17 cellular contexts compared by ENCODE assay signal in genomic region chr9:114827658-114828360, GRCh38. TPM values are rescaled to one million over a fixed set of nuclear protein-coding genes. Genes with fewer than 3 reads are reported as not detected.
A peak's percentile ranks its signal among the peaks of the same experiment; 100 is the strongest.
DNase-seq lines count a peak whose midpoint lies in the region; ATAC-seq and TF ChIP-seq lines count a peak whose summit lies in the region.
"Had no signal": no experiment of that assay in that cellular context is flagged by ENCODE, and none has a peak within 500 bp of the region (broad histone marks: within the 10 kb centered on the region; RNA-seq: fewer than 3 reads in every experiment).

No MANE protein-coding gene starts in this region.

- DNase-seq in activated T-cell treated with anti-CD3 and anti-CD28 coated beads, Interleukin-2, amount 50 U/mL, for 4 hours = no peak
- DNase-seq in activated T-cell treated with anti-CD3 and anti-CD28 coated beads for 4 hours = no peak
- peak; percentile 42 for DNase-seq in CD1c-positive myeloid dendritic cell (ENCODE audit: extremely low spot score)
- peak; percentile 25 for DNase-seq in T-helper 2 cell treated with Interferon-gamma antibody and Interleukin-4, amounts not matched to agents 5 μg/mL and 100 μg/mL, for 36 hours (ENCODE audit: low spot score)
- DNase-seq in GM13976 (ENCODE audit: low spot score) = no peak
- no peak for DNase-seq in colonic mucosa
- DNase-seq: CD4-positive, alpha-beta T cell; EL; HFFc6; NCI-H1436; NCI-H2029; NCI-H2171; NCI-H446 treated with DMSO at 0.1 percent for 48 hours; NK-92 treated with Interleukin-12 subunit alpha and Interleukin-12 subunit beta, amount 100 ng/mL, for 24 hours; OCI-M1 had no signal

- in situ Hi-C loops in GM13976 (cut with MboI; ENCODE audit: low sequenced_read_pairs, unreplicated experiment) = no loop called here

- no peak overlapping the region for H3K27ac ChIP-seq in colonic mucosa
- H3K27ac ChIP-seq: KMS-11 had no signal

- peak; percentile 72 to 83 for ATAC-seq in activated T-cell treated with anti-CD3 and anti-CD28 coated beads, Interleukin-2, amount 50 U/mL, for 4 hours
- peak; percentile 68 for ATAC-seq in stimulated activated memory B cell treated with anti-CD40 and anti-IgM and Interleukin-4, amounts not matched to agents 10 μg/mL and 1 μg/mL and 100 μg/mL, for 72 hours

- H3K4me1 Mint-ChIP-seq in activated T-cell treated with anti-CD3 and anti-CD28 coated beads, Interleukin-2, amount 50 U/mL, for 4 hours (ENCODE audit: low read depth) = peaks cover 9% of the 10 kb centered on the region
- peaks cover 3% of the 10 kb centered on the region for H3K4me1 Mint-ChIP-seq in T-helper 2 cell treated with Interferon-gamma antibody and Interleukin-4, amounts not matched to agents 5 μg/mL and 100 μg/mL, for 36 hours (ENCODE audit: low read depth)
- peaks cover 6% of the 10 kb centered on the region for H3K4me1 Mint-ChIP-seq in stimulated activated memory B cell treated with anti-CD40 and anti-IgM and Interleukin-4, amounts not matched to agents 10 μg/mL and 1 μg/mL and 100 μg/mL, for 72 hours

- H3K36me3 Mint-ChIP-seq in activated T-cell treated with anti-CD3 and anti-CD28 coated beads, Interleukin-2, amount 50 U/mL, for 4 hours (ENCODE audit: insufficient read depth) = no peaks in the 10 kb centered on the region
- H3K36me3 Mint-ChIP-seq in T-helper 2 cell treated with Interferon-gamma antibody and Interleukin-4, amounts not matched to agents 5 μg/mL and 100 μg/mL, for 36 hours (ENCODE audit: low read depth) = no peaks in the 10 kb centered on the region
- no peaks in the 10 kb centered on the region for H3K36me3 Mint-ChIP-seq in stimulated activated memory B cell treated with anti-CD40 and anti-IgM and Interleukin-4, amounts not matched to agents 10 μg/mL and 1 μg/mL and 100 μg/mL, for 72 hours

- peaks cover 4% of the 10 kb centered on the region for H3K9me3 Mint-ChIP-seq in activated T-cell treated with anti-CD3 and anti-CD28 coated beads, Interleukin-2, amount 50 U/mL, for 4 hours
- no peaks in the 10 kb centered on the region for H3K9me3 Mint-ChIP-seq in T-helper 2 cell treated with Interferon-gamma antibody and Interleukin-4, amounts not matched to agents 5 μg/mL and 100 μg/mL, for 36 hours
- H3K9me3 Mint-ChIP-seq in stimulated activated memory B cell treated with anti-CD40 and anti-IgM and Interleukin-4, amounts not matched to agents 10 μg/mL and 1 μg/mL and 100 μg/mL, for 72 hours = no peaks in the 10 kb centered on the region
- H3K9me3 Mint-ChIP-seq: CD4-positive, alpha-beta T cell; HFFc6 had no signal

- no peak overlapping the region for H3K9ac ChIP-seq in colonic mucosa (ENCODE audit: low read depth in 2 of 2, low read length in 2 of 2)
- H3K9ac ChIP-seq: KMS-11 had no signal

- intact Hi-C loops in colonic mucosa (cut with DNase I) = no loop called here

- no peaks in the 10 kb centered on the region for H3K9me3 ChIP-seq in colonic mucosa

- H3K4me1 ChIP-seq in colonic mucosa = no peaks in the 10 kb centered on the region

- no peak overlapping the region for H3K4me3 Mint-ChIP-seq in activated T-cell treated with anti-CD3 and anti-CD28 coated beads, Interleukin-2, amount 50 U/mL, for 4 hours
- H3K4me3 Mint-ChIP-seq in T-helper 2 cell treated with Interferon-gamma antibody and Interleukin-4, amounts not matched to agents 5 μg/mL and 100 μg/mL, for 36 hours = no peak overlapping the region
- no peak overlapping the region for H3K4me3 Mint-ChIP-seq in stimulated activated memory B cell treated with anti-CD40 and anti-IgM and Interleukin-4, amounts not matched to agents 10 μg/mL and 1 μg/mL and 100 μg/mL, for 72 hours
- H3K4me3 Mint-ChIP-seq: CD4-positive, alpha-beta T cell; HFFc6 had no signal

- no peak overlapping the region for H3K27ac Mint-ChIP-seq in T-helper 2 cell treated with Interferon-gamma antibody and Interleukin-4, amounts not matched to agents 5 μg/mL and 100 μg/mL, for 36 hours
- no peak overlapping the region for H3K27ac Mint-ChIP-seq in stimulated activated memory B cell treated with anti-CD40 and anti-IgM and Interleukin-4, amounts not matched to agents 10 μg/mL and 1 μg/mL and 100 μg/mL, for 72 hours
- H3K27ac Mint-ChIP-seq: CD4-positive, alpha-beta T cell; HFFc6 had no signal

- no peaks in the 10 kb centered on the region for H3K27me3 ChIP-seq in colonic mucosa

- no peaks in the 10 kb centered on the region for H3K27me3 Mint-ChIP-seq in activated T-cell treated with anti-CD3 and anti-CD28 coated beads, Interleukin-2, amount 50 U/mL, for 4 hours (ENCODE audit: low read depth)
- peaks cover 40% of the 10 kb centered on the region for H3K27me3 Mint-ChIP-seq in T-helper 2 cell treated with Interferon-gamma antibody and Interleukin-4, amounts not matched to agents 5 μg/mL and 100 μg/mL, for 36 hours (ENCODE audit: low read depth)
- H3K27me3 Mint-ChIP-seq in stimulated activated memory B cell treated with anti-CD40 and anti-IgM and Interleukin-4, amounts not matched to agents 10 μg/mL and 1 μg/mL and 100 μg/mL, for 72 hours = peaks cover 17% of the 10 kb centered on the region
- H3K27me3 Mint-ChIP-seq: CD4-positive, alpha-beta T cell had no signal

- TF ChIP-seq CTCF in GM13976 (IDR thresholded peaks at IDR 0.05; ENCODE audit: borderline replicate concordance, control extremely low read depth, extremely low read depth, insufficient read depth, missing control alignments) = no peak
- no peak for TF ChIP-seq CTCF in colonic mucosa (IDR thresholded peaks at IDR 0.05)

- H3K36me3 ChIP-seq in colonic mucosa = no peaks in the 10 kb centered on the region

- no peak overlapping the region for H3K4me3 ChIP-seq in colonic mucosa

RNA-seq across cellular contexts. Expression of gene TNFSF15, which starts 22.0 kb away (rescaled TPM):
- under 1 TPM; 0.32 to 0.53 (median 0.43) TPM for total RNA-seq in activated T-cell treated with anti-CD3 and anti-CD28 coated beads, Interleukin-2, amount 50 U/mL, for 4 hours
- total RNA-seq in colonic mucosa = 1 to 10 TPM in 1 of 2 donors, under 1 TPM in 1; 0.84 to 2.9 TPM
- total RNA-seq: CD4-positive, alpha-beta T cell had no signal

Comparison
In these comparisons a context has a peak if more than half of its experiments do, and no peak if none do; other contexts are left out.
1. DNase-seq: peak in CD1c-positive myeloid dendritic cell (single experiment) and T-helper 2 cell treated with Interferon-gamma antibody and Interleukin-4, amounts not matched to agents 5 μg/mL and 100 μg/mL, for 36 hours (single experiment); none in activated T-cell treated with anti-CD3 and anti-CD28 coated beads, Interleukin-2, amount 50 U/mL, for 4 hours (single experiment), activated T-cell treated with anti-CD3 and anti-CD28 coated beads for 4 hours (single experiment), GM13976 (single experiment) and colonic mucosa (single experiment).